Comparison of ENCODE assay signal across 14 cellular contexts in genomic region chr21:26405071-26405470, GRCh38.
DNase-seq lines count a peak whose midpoint lies in the region; TF ChIP-seq lines count a peak whose summit lies in the region.
"Had no signal": no experiment of that assay in that cellular context is flagged by ENCODE, and none has a peak within 500 bp of the region (broad histone marks: within the 10 kb centered on the region; RNA-seq: fewer than 3 reads in every experiment).

No MANE protein-coding gene starts in this region.

- H3K27ac ChIP-seq in PC-9: peak overlapping the region; percentile 53; the same call in 1 of the 2 replicates
- no peak overlapping the region for H3K27ac ChIP-seq in fibroblast of lung (ENCODE audit: insufficient read depth, low read length)
- no peak overlapping the region for H3K27ac ChIP-seq in neural progenitor cell
- H3K27ac ChIP-seq: colonic mucosa had no signal

- in situ Hi-C loops in HAP-1 (cut with MboI; ENCODE audit: low sequenced_read_pairs): no loop called here

- POLR2A ChIA-PET in PC-9 (lab: Charles Lee; ENCODE audit: unreplicated experiment): no interaction called here

- H3K4me2 ChIP-seq in PC-9: peak overlapping the region; percentile 69; the same call in 1 of the 2 replicates
- H3K4me2 ChIP-seq in fibroblast of lung (ENCODE audit: extremely low read depth, insufficient read depth, low read length): no peak overlapping the region
- no peak overlapping the region for H3K4me2 ChIP-seq in neural progenitor cell

- peaks cover 4% of the 10 kb centered on the region for H3K27me3 Mint-ChIP-seq in neural progenitor cell (ENCODE audit: insufficient read depth, low read depth)
- H3K27me3 Mint-ChIP-seq: activated CD8-positive, alpha-beta memory T cell treated with anti-CD3 and anti-CD28 coated beads, Interleukin-2, amount 10 ng/mL, durations not matched to agents 7 days and 5 days; activated naive CD4-positive, alpha-beta T cell treated with anti-CD3 and anti-CD28 coated beads, Interleukin-2, amount 50 U/mL, for 24 hours; naive B cell had no signal

- no peak overlapping the region for H2AFZ ChIP-seq in PC-9
- H2AFZ ChIP-seq in fibroblast of lung (ENCODE audit: low read length): no peak overlapping the region
- peak overlapping the region; percentile 52 for H2AFZ ChIP-seq in neural progenitor cell (replicated peaks)

- no peaks in the 10 kb centered on the region for H3K36me3 Mint-ChIP-seq in neural progenitor cell
- H3K36me3 Mint-ChIP-seq: activated CD8-positive, alpha-beta memory T cell treated with anti-CD3 and anti-CD28 coated beads, Interleukin-2, amount 10 ng/mL, durations not matched to agents 7 days and 5 days; activated naive CD4-positive, alpha-beta T cell treated with anti-CD3 and anti-CD28 coated beads, Interleukin-2, amount 50 U/mL, for 24 hours; naive B cell had no signal

- CTCF ChIA-PET in PC-9 (lab: Charles Lee): no interaction called here

- no peak overlapping the region for H3K4me3 Mint-ChIP-seq in neural progenitor cell
- H3K4me3 Mint-ChIP-seq: activated CD8-positive, alpha-beta memory T cell treated with anti-CD3 and anti-CD28 coated beads, Interleukin-2, amount 10 ng/mL, durations not matched to agents 7 days and 5 days; activated naive CD4-positive, alpha-beta T cell treated with anti-CD3 and anti-CD28 coated beads, Interleukin-2, amount 50 U/mL, for 24 hours; naive B cell had no signal

- no peak overlapping the region for H3K27ac Mint-ChIP-seq in neural progenitor cell
- H3K27ac Mint-ChIP-seq: activated naive CD4-positive, alpha-beta T cell treated with anti-CD3 and anti-CD28 coated beads, Interleukin-2, amount 50 U/mL, for 24 hours; naive B cell had no signal

- H3K36me3 ChIP-seq in PC-9 (ENCODE audit: low read depth) (no peaks in the 10 kb centered on the region), fibroblast of lung (ENCODE audit: control insufficient read depth, insufficient read depth, low read length) (no peaks in the 10 kb centered on the region), neural progenitor cell (no peaks in the 10 kb centered on the region), HAP-1 (replicated peaks) (no peaks in the 10 kb centered on the region)
- H3K36me3 ChIP-seq: colonic mucosa had no signal

- H3K4me3 ChIP-seq in PC-9: no peak overlapping the region
- H3K4me3 ChIP-seq in fibroblast of lung (replicated peaks in 1 of 4; ENCODE audit: control extremely low read depth in 1 of 4, insufficient read depth in 1 of 4, low read depth in 3 of 4, low read length in 4 of 4): no peak overlapping the region
- H3K4me3 ChIP-seq in neural progenitor cell: no peak overlapping the region
- H3K4me3 ChIP-seq in HAP-1: no peak overlapping the region
- H3K4me3 ChIP-seq: colonic mucosa had no signal

- H3K27me3 ChIP-seq in PC-9 (ENCODE audit: insufficient read depth, low read depth) (no peaks in the 10 kb centered on the region), fibroblast of lung (ENCODE audit: control insufficient read depth, insufficient read depth, low read length) (no peaks in the 10 kb centered on the region), neural progenitor cell (no peaks in the 10 kb centered on the region), HAP-1 (ENCODE audit: low read depth) (no peaks in the 10 kb centered on the region)
- H3K27me3 ChIP-seq: colonic mucosa had no signal

- no peaks in the 10 kb centered on the region for H3K9me2 ChIP-seq in PC-9 (ENCODE audit: insufficient read depth)

- H3K9me3 Mint-ChIP-seq in neural progenitor cell: peaks cover 7% of the 10 kb centered on the region
- H3K9me3 Mint-ChIP-seq: activated naive CD4-positive, alpha-beta T cell treated with anti-CD3 and anti-CD28 coated beads, Interleukin-2, amount 50 U/mL, for 24 hours had no signal

- H3K4me1 ChIP-seq in PC-9 (replicated peaks; ENCODE audit: insufficient read depth) (peaks cover 18% of the 10 kb centered on the region), fibroblast of lung (ENCODE audit: control insufficient read depth, extremely low read depth, insufficient read depth, low read length) (peaks cover 5% of the 10 kb centered on the region), neural progenitor cell (peaks cover 17% of the 10 kb centered on the region), HAP-1 (peaks cover 31% of the 10 kb centered on the region)
- H3K4me1 ChIP-seq: colonic mucosa had no signal

- intact Hi-C loops in PC-9 (cut with micrococcal nuclease; ENCODE audit: unreplicated experiment): no loop called here

- H3K79me2 ChIP-seq in PC-9 (ENCODE audit: low read depth): no peaks in the 10 kb centered on the region
- H3K79me2 ChIP-seq in fibroblast of lung (ENCODE audit: control insufficient read depth, insufficient read depth, low read length): no peaks in the 10 kb centered on the region
- H3K79me2 ChIP-seq in neural progenitor cell (ENCODE audit: low read depth): no peaks in the 10 kb centered on the region

- no peaks in the 10 kb centered on the region for H3F3A ChIP-seq in PC-9 (ENCODE audit: insufficient read depth, low read depth)
- no peaks in the 10 kb centered on the region for H3F3A ChIP-seq in neural progenitor cell (ENCODE audit: low read depth)

- H4K20me1 ChIP-seq in PC-9 (ENCODE audit: insufficient read depth) (no peaks in the 10 kb centered on the region), fibroblast of lung (ENCODE audit: control insufficient read depth, extremely low read depth, insufficient read depth, low read length) (no peaks in the 10 kb centered on the region), neural progenitor cell (ENCODE audit: low read depth) (no peaks in the 10 kb centered on the region)

- no peak overlapping the region for H3K9ac ChIP-seq in fibroblast of lung (ENCODE audit: insufficient read depth, low read length)
- H3K9ac ChIP-seq in neural progenitor cell: no peak overlapping the region

- DNase-seq in EH (ENCODE audit: low read depth) (peak; percentile 80), PC-9 (no peak), fibroblast of lung (ENCODE audit: low read depth in 2 of 2) (peak; percentile 13 to 55), neural progenitor cell (ENCODE audit: low spot score) (no peak), HAP-1 (ENCODE audit: low spot score in 2 of 2) (no peak), NCI-H526 treated with DMSO at 0.1 percent for 48 hours (lab: John Stamatoyannopoulos, UW) (no peak), SKM-1 treated with dmso at 0.1 percent for 144 hours (lab: John Stamatoyannopoulos, UW; ENCODE audit: unreplicated experiment) (no peak), NCI-H1105 (lab: John Stamatoyannopoulos, UW) (no peak)
- DNase-seq: activated CD8-positive, alpha-beta memory T cell treated with anti-CD3 and anti-CD28 coated beads, Interleukin-2, amount 10 ng/mL, durations not matched to agents 7 days and 5 days; colonic mucosa; naive B cell; NCI-H510A; stimulated activated naive CD8-positive, alpha-beta T cell treated with anti-CD3 and anti-CD28 coated beads, Interleukin-15, Interleukin-2, amounts not matched to agents 100 U/mL and 50 U/mL, for 24 hours had no signal

- TF ChIP-seq CTCF in PC-9 (conservative IDR thresholded peaks at IDR 0.05) (no peak), fibroblast of lung (conservative IDR thresholded peaks at IDR 0.05 in 1 of 2, IDR thresholded peaks at IDR 0.05 in 1 of 2; ENCODE audit: low read depth in 1 of 2, low read length in 2 of 2) (no peak), neural progenitor cell (IDR thresholded peaks at IDR 0.05) (no peak)

- H3K4me1 Mint-ChIP-seq in neural progenitor cell: peaks cover 36% of the 10 kb centered on the region
- H3K4me1 Mint-ChIP-seq: activated naive CD4-positive, alpha-beta T cell treated with anti-CD3 and anti-CD28 coated beads, Interleukin-2, amount 50 U/mL, for 24 hours had no signal

- H3K9me3 ChIP-seq in PC-9 (ENCODE audit: insufficient read depth, low read depth): no peaks in the 10 kb centered on the region
- no peaks in the 10 kb centered on the region for H3K9me3 ChIP-seq in fibroblast of lung (ENCODE audit: control insufficient read depth, insufficient read depth, low read depth, low read length)
- H3K9me3 ChIP-seq in neural progenitor cell (ENCODE audit: low read depth): no peaks in the 10 kb centered on the region
- no peaks in the 10 kb centered on the region for H3K9me3 ChIP-seq in HAP-1
- H3K9me3 ChIP-seq: colonic mucosa had no signal

- no TSS peak for BruUV-seq in PC-9 (replicated peaks; lab: Mats Ljungman, UMichigan)

Comparison
In these comparisons a context has a peak if more than half of its experiments do, and no peak if none do; other contexts are left out.
1. DNase-seq: peak in EH (single experiment) and fibroblast of lung (2 of 2); none in PC-9 (0 of 2), neural progenitor cell (single experiment), HAP-1 (0 of 2), NCI-H526 treated with DMSO at 0.1 percent for 48 hours (single experiment), SKM-1 treated with dmso at 0.1 percent for 144 hours (single experiment) and NCI-H1105 (single experiment).